ENCODE assay signal across 10 cellular contexts in genomic region chr3:73448761-73449290, GRCh38.
A peak's percentile ranks its signal among the peaks of the same experiment; 100 is the strongest.
DNase-seq lines count a peak whose midpoint lies in the region; ATAC-seq and TF ChIP-seq lines count a peak whose summit lies in the region.
"Had no signal": no experiment of that assay in that cellular context is flagged by ENCODE, and none has a peak within 500 bp of the region (broad histone marks: within the 10 kb centered on the region; RNA-seq: fewer than 3 reads in every experiment).

No MANE protein-coding gene starts in this region.

- peaks cover 0 to 2% (median 0%) of the 10 kb centered on the region in 9 donors for H3K9me3 Mint-ChIP-seq in naive thymus-derived CD8-positive, alpha-beta T cell

- peak; percentile 36 for DNase-seq in epithelial cell of proximal tubule (ENCODE audit: low read depth)
- DNase-seq in DMS114 treated with DMSO at 0.1 percent for 48 hours (lab: John Stamatoyannopoulos, UW; ENCODE audit: unreplicated experiment) = no peak
- no peak for DNase-seq in naive thymus-derived CD8-positive, alpha-beta T cell
- no peak for DNase-seq in psoas muscle
- no peak for DNase-seq in right atrium auricular region (ENCODE audit: low spot score)
- DNase-seq: DMS79 treated with DMSO at 0.1 percent for 48 hours; stimulated activated naive CD4-positive, alpha-beta T cell treated with Interleukin-2 at 50 U/mL for 16 hours had no signal

- H3K27ac Mint-ChIP-seq in naive thymus-derived CD8-positive, alpha-beta T cell = no peak overlapping the region

- H3K9me3 ChIP-seq in psoas muscle (no peaks in the 10 kb centered on the region), right atrium auricular region (no peaks in the 10 kb centered on the region)

- 60 to 80% (median 62%) methylated on average over 4 of the region's 4 CpGs for WGBS in psoas muscle, 3 donors

- POLR2A ChIA-PET in naive thymus-derived CD8-positive, alpha-beta T cell (lab: Charles Lee) = no interaction called here

- H3K36me3 Mint-ChIP-seq in naive thymus-derived CD8-positive, alpha-beta T cell = no peaks in the 10 kb centered on the region

- no peak for TF ChIP-seq CTCF in epithelial cell of proximal tubule (conservative IDR thresholded peaks at IDR 0.05; ENCODE audit: low read depth, low read length)
- TF ChIP-seq CTCF in psoas muscle (IDR thresholded peaks at IDR 0.05) = no peak
- no peak for TF ChIP-seq CTCF in right atrium auricular region (IDR thresholded peaks at IDR 0.05)

- H3K4me3 Mint-ChIP-seq in naive thymus-derived CD8-positive, alpha-beta T cell = no peak overlapping the region

- ATAC-seq in GM18520 (IDR thresholded peaks at IDR 0.05; ENCODE audit: unreplicated experiment) (peak; percentile 84), GM21576 (IDR thresholded peaks at IDR 0.05; ENCODE audit: unreplicated experiment) (peak; percentile 86), HG03342 (IDR thresholded peaks at IDR 0.05; ENCODE audit: unreplicated experiment) (peak; percentile 80), psoas muscle (no peak)
- no peak for ATAC-seq in naive thymus-derived CD8-positive, alpha-beta T cell

- peaks cover 0 to 17% (median 1%) of the 10 kb centered on the region in 5 donors for H3K27me3 Mint-ChIP-seq in naive thymus-derived CD8-positive, alpha-beta T cell

- intact Hi-C loops in psoas muscle (cut with DNase I) = no loop called here

- H3K36me3 ChIP-seq in psoas muscle (ENCODE audit: insufficient read depth in 1 of 2, low read depth in 1 of 2) = no peaks in the 10 kb centered on the region
- no peaks in the 10 kb centered on the region for H3K36me3 ChIP-seq in right atrium auricular region

- no peaks in the 10 kb centered on the region for H3K4me1 Mint-ChIP-seq in naive thymus-derived CD8-positive, alpha-beta T cell

- H3K27me3 ChIP-seq in psoas muscle (ENCODE audit: insufficient read depth in 3 of 3, low read length in 2 of 3) (no peaks in the 10 kb centered on the region), right atrium auricular region (no peaks in the 10 kb centered on the region)

- H3K4me1 ChIP-seq in psoas muscle = peaks cover 23% of the 10 kb centered on the region
- peaks cover 0 to 14% of the 10 kb centered on the region in 2 donors for H3K4me1 ChIP-seq in right atrium auricular region

- no peak overlapping the region for H3K27ac ChIP-seq in psoas muscle
- no peak overlapping the region for H3K27ac ChIP-seq in right atrium auricular region

- H3K4me3 ChIP-seq in epithelial cell of proximal tubule (ENCODE audit: low read depth, low read length) (no peak overlapping the region), psoas muscle (no peak overlapping the region), right atrium auricular region (no peak overlapping the region)

Comparison
In these comparisons a context has a peak if more than half of its experiments do, and no peak if none do; other contexts are left out.
1. ATAC-seq: peak in GM18520 (single experiment), GM21576 (single experiment) and HG03342 (single experiment); none in naive thymus-derived CD8-positive, alpha-beta T cell (0 of 2) and psoas muscle (0 of 4).